15 cellular contexts compared by ENCODE assay signal in the genomic region with DNA sequence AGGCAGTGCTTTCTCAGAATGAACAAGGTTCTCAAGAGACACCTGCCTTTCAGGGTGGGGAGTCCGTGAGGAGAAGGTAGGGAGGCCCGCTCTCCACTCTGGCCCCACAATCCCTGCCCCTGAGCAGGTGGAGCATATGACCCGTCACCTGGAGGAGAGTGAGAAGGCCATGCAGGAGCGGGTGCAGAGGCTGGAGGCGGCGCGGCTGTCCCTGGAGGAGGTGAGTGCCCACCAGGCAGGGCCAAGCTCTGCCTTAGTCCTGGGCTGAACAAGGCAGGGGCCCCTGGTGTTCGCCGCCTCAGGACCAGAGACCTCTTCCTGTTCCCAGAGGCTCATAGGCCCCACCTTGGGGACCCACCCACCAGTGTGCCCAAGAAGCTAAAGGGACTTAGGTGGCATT.
"Had no signal": no experiment of that assay in that cellular context is flagged by ENCODE, and none has a peak within 500 bp of the region (broad histone marks: within the 10 kb centered on the region; RNA-seq: fewer than 3 reads in every experiment).

No MANE protein-coding gene starts in this region.

- H3K27ac Mint-ChIP-seq: activated naive CD4-positive, alpha-beta T cell treated with anti-CD3 and anti-CD28 coated beads for 36 hours; activated T-helper 17 cell treated with anti-CD3 and anti-CD28 coated beads, Interleukin-2, amount 50 U/mL, for 72 hours had no signal

- ATAC-seq: activated T-helper 17 cell treated with anti-CD3 and anti-CD28 coated beads, Interleukin-2, amount 50 U/mL, for 72 hours; gastroesophageal sphincter had no signal

- H3K9me3 Mint-ChIP-seq: activated naive CD4-positive, alpha-beta T cell treated with anti-CD3 and anti-CD28 coated beads for 36 hours; activated T-helper 17 cell treated with anti-CD3 and anti-CD28 coated beads, Interleukin-2, amount 50 U/mL, for 72 hours had no signal

- H3K4me3 Mint-ChIP-seq: activated naive CD4-positive, alpha-beta T cell treated with anti-CD3 and anti-CD28 coated beads for 36 hours had no signal

- H3K27ac ChIP-seq: gastroesophageal sphincter, right atrium auricular region, skin epidermis, upper lobe of left lung had no signal

- H3K36me3 ChIP-seq: right atrium auricular region had no signal

- DNase-seq: activated CD4-positive, alpha-beta T cell treated with anti-CD3 and anti-CD28 coated beads for 1 hour; activated CD4-positive, alpha-beta T cell treated with anti-CD3 and anti-CD28 coated beads, Interleukin-2, amount 50 U/mL, for 4 hours; activated naive CD4-positive, alpha-beta T cell treated with anti-CD3 and anti-CD28 coated beads for 36 hours; activated T-cell treated with anti-CD3 and anti-CD28 coated beads for 4 hours; islet precursor cell; stimulated activated CD4-positive, alpha-beta T cell treated with anti-CD3 and anti-CD28 coated beads, Interleukin-15, amount 100 ng/mL, for 24 hours; stimulated activated CD4-positive, alpha-beta T cell treated with anti-CD3 and anti-CD28 coated beads, Interleukin-4, amount 100 ng/mL, for 1 hour; stimulated activated naive CD4-positive, alpha-beta T cell treated with Interleukin-2 at 50 U/mL for 16 hours; T-helper 1 cell had no signal

- H3K27me3 Mint-ChIP-seq: activated T-helper 17 cell treated with anti-CD3 and anti-CD28 coated beads, Interleukin-2, amount 50 U/mL, for 72 hours had no signal

- H3K4me3 ChIP-seq: gastroesophageal sphincter, lung, right atrium auricular region, skin epidermis, upper lobe of left lung had no signal

- H3K27me3 ChIP-seq: right atrium auricular region had no signal

- H3K9me3 ChIP-seq: gastroesophageal sphincter, right atrium auricular region, upper lobe of left lung had no signal
